ENCODE assay signal across 22 cellular contexts in the genomic region with DNA sequence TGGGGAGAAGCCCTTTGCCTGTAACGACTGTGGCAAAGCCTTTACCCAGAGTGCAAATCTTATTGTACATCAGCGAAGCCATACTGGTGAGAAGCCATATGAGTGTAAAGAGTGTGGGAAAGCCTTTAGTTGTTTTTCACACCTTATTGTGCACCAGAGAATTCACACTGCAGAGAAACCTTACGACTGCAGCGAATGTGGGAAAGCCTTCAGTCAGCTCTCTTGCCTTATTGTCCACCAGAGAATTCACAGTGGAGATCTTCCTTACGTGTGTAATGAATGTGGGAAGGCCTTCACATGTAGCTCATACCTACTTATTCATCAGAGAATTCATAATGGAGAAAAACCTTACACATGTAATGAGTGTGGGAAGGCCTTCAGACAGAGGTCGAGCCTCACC. TPM values are rescaled to one million over a fixed set of nuclear protein-coding genes. Genes with fewer than 3 reads are reported as not detected.
DNase-seq lines count a peak whose midpoint lies in the region; ATAC-seq, FAIRE-seq and TF ChIP-seq lines count a peak whose summit lies in the region.
"Had no signal": no experiment of that assay in that cellular context is flagged by ENCODE, and none has a peak within 500 bp of the region (broad histone marks: within the 10 kb centered on the region; RNA-seq: fewer than 3 reads in every experiment).

No MANE protein-coding gene starts in this region.

- H3K27ac ChIP-seq in liver (ENCODE audit: low read depth in 1 of 2, low read length in 2 of 2): no peak overlapping the region
- no peak overlapping the region for H3K27ac ChIP-seq in right lobe of liver
- no peak overlapping the region for H3K27ac ChIP-seq in K562 (ENCODE audit: extremely low read depth, low read depth, low read length)
- no peak overlapping the region for H3K27ac ChIP-seq in fibroblast of lung (ENCODE audit: insufficient read depth, low read length)
- H3K27ac ChIP-seq in temporal lobe (ENCODE audit: low read depth, low read length): peak overlapping the region; percentile 38
- no peak overlapping the region for H3K27ac ChIP-seq in lower lobe of right lung
- H3K27ac ChIP-seq: 22Rv1, BLaER1, C4-2B had no signal

- TF ChIP-seq POLR2A in right lobe of liver (IDR thresholded peaks at IDR 0.05) (no peak), K562 (conservative IDR thresholded peaks at IDR 0.05) (no peak)

- H3K9ac ChIP-seq in liver (ENCODE audit: low read depth in 1 of 2, low read length in 2 of 2) (no peak overlapping the region), K562 (ENCODE audit: insufficient read depth in 1 of 2, low read depth in 2 of 2, low read length in 2 of 2) (no peak overlapping the region), fibroblast of lung (ENCODE audit: insufficient read depth, low read length) (no peak overlapping the region)
- H3K9ac ChIP-seq: BLaER1 had no signal

- no peak for FAIRE-seq in K562 (lab: Jason Lieb, UNC)
- FAIRE-seq: A204.1, G401.6 had no signal

- H2AFZ ChIP-seq in K562 (ENCODE audit: low read depth, low read length) (no peak overlapping the region), fibroblast of lung (ENCODE audit: low read length) (no peak overlapping the region)
- H2AFZ ChIP-seq: GM23338 had no signal

- TF ChIP-seq EP300 in K562 (IDR thresholded peaks at IDR 0.05; ENCODE audit: low read length): no peak

- H4K20me1 ChIP-seq in K562 (replicated peaks; ENCODE audit: control insufficient read depth, insufficient read depth, low read length) (no peaks in the 10 kb centered on the region), fibroblast of lung (ENCODE audit: control insufficient read depth, extremely low read depth, insufficient read depth, low read length) (no peaks in the 10 kb centered on the region)
- H4K20me1 ChIP-seq: BLaER1 had no signal

- TF ChIP-seq RAD21 in liver (IDR thresholded peaks at IDR 0.05): no peak
- no peak for TF ChIP-seq RAD21 in K562 (CRISPR knock-in tag; conservative IDR thresholded peaks at IDR 0.05 in 1 of 2, IDR thresholded peaks at IDR 0.05 in 1 of 2)

- H3K4me2 ChIP-seq in K562 (ENCODE audit: insufficient read depth, low read length) (no peak overlapping the region), fibroblast of lung (ENCODE audit: extremely low read depth, insufficient read depth, low read length) (no peak overlapping the region)
- H3K4me2 ChIP-seq: BLaER1, GM23338 had no signal

- H3K27me3 ChIP-seq in liver (ENCODE audit: control insufficient read depth in 4 of 4, insufficient read depth in 4 of 4, low read length in 3 of 4) (no peaks in the 10 kb centered on the region), right lobe of liver (no peaks in the 10 kb centered on the region), K562 (ENCODE audit: control insufficient read depth in 2 of 2, insufficient read depth in 2 of 2, low read length in 2 of 2) (no peaks in the 10 kb centered on the region), fibroblast of lung (ENCODE audit: control insufficient read depth, insufficient read depth, low read length) (no peaks in the 10 kb centered on the region), lower lobe of right lung (ENCODE audit: low read depth) (no peaks in the 10 kb centered on the region)
- H3K27me3 ChIP-seq: BLaER1 had no signal

- in situ Hi-C loops in K562 (cut with MboI): no loop called here

- ATAC-seq in right lobe of liver (no peak), K562 (no peak), lower lobe of right lung (no peak)
- ATAC-seq: CD8-positive, alpha-beta T cell; GM23338; HCT116 had no signal

- H3K4me1 ChIP-seq in liver (ENCODE audit: control insufficient read depth in 4 of 4, insufficient read depth in 4 of 4, low read length in 3 of 4): no peaks in the 10 kb centered on the region
- no peaks in the 10 kb centered on the region for H3K4me1 ChIP-seq in right lobe of liver
- H3K4me1 ChIP-seq in K562 (replicated peaks in 1 of 2; ENCODE audit: control insufficient read depth in 2 of 2, insufficient read depth in 2 of 2, low read length in 2 of 2): no peaks in the 10 kb centered on the region
- H3K4me1 ChIP-seq in fibroblast of lung (ENCODE audit: control insufficient read depth, extremely low read depth, insufficient read depth, low read length): no peaks in the 10 kb centered on the region
- H3K4me1 ChIP-seq in lower lobe of right lung: no peaks in the 10 kb centered on the region
- H3K4me1 ChIP-seq: BLaER1, Caco-2 had no signal

- H3K36me3 ChIP-seq in liver (ENCODE audit: control insufficient read depth in 4 of 4, insufficient read depth in 3 of 4, low read depth in 1 of 4, low read length in 3 of 4): peaks cover 10 to 46% (median 40%) of the 10 kb centered on the region in 4 donors
- H3K36me3 ChIP-seq in right lobe of liver: peaks cover 0 to 21% (median 16%) of the 10 kb centered on the region in 4 donors
- H3K36me3 ChIP-seq in K562 (ENCODE audit: control insufficient read depth, insufficient read depth, low read length): peaks cover 59% of the 10 kb centered on the region
- H3K36me3 ChIP-seq in fibroblast of lung (ENCODE audit: control insufficient read depth, insufficient read depth, low read length): peaks cover 24% of the 10 kb centered on the region
- peaks cover 66% of the 10 kb centered on the region for H3K36me3 ChIP-seq in lower lobe of right lung

- H3K9me3 ChIP-seq in liver (ENCODE audit: control insufficient read depth in 4 of 4, low read length in 3 of 4) (peaks cover 22 to 42% (median 33%) of the 10 kb centered on the region in 4 donors), right lobe of liver (peaks cover 0 to 12% (median 5%) of the 10 kb centered on the region in 4 donors), K562 (replicated peaks; ENCODE audit: control insufficient read depth, insufficient read depth, low read depth, low read length) (peaks cover 6% of the 10 kb centered on the region; the same call in 1 of the 2 replicates), fibroblast of lung (ENCODE audit: control insufficient read depth, insufficient read depth, low read depth, low read length) (peaks cover 6% of the 10 kb centered on the region), lower lobe of right lung (peaks cover 57% of the 10 kb centered on the region)
- H3K9me3 ChIP-seq: Caco-2 had no signal

- no peaks in the 10 kb centered on the region for H3K9me1 ChIP-seq in K562 (ENCODE audit: control insufficient read depth, insufficient read depth, low read length)

- intact Hi-C loops in right lobe of liver (cut with DNase I): no loop called here
- intact Hi-C loops in K562 (cut with micrococcal nuclease): no loop called here
- intact Hi-C loops in lower lobe of right lung (cut with DNase I): no loop called here

- POLR2A ChIA-PET in K562 (lab: Yijun Ruan, JAX): no interaction called here

- H3K4me3 ChIP-seq in liver (ENCODE audit: low read depth in 1 of 3, low read length in 3 of 3): peak overlapping the region in 2 of 3 donors; percentile 8 to 24
- H3K4me3 ChIP-seq in right lobe of liver: no peak overlapping the region
- H3K4me3 ChIP-seq in K562: no peak overlapping the region
- H3K4me3 ChIP-seq in fibroblast of lung (replicated peaks in 1 of 4; ENCODE audit: control extremely low read depth in 1 of 4, insufficient read depth in 1 of 4, low read depth in 3 of 4, low read length in 4 of 4): no peak overlapping the region
- H3K4me3 ChIP-seq in lower lobe of right lung: no peak overlapping the region
- H3K4me3 ChIP-seq: BLaER1, GM23338 had no signal

- CTCF ChIA-PET in K562 (lab: Yijun Ruan, JAX; ENCODE audit: low intra/inter-chr PET ratio): no interaction called here

- TF ChIP-seq CTCF in liver (IDR thresholded peaks at IDR 0.05; ENCODE audit: low read depth, low read length, missing input control) (no peak), right lobe of liver (IDR thresholded peaks at IDR 0.05) (no peak), K562 (IDR thresholded peaks at IDR 0.05 in 2 of 3, conservative IDR thresholded peaks at IDR 0.05 in 1 of 3; ENCODE audit: insufficient read depth in 2 of 3, low read depth in 1 of 3, low read length in 3 of 3) (no peak), fibroblast of lung (conservative IDR thresholded peaks at IDR 0.05 in 1 of 2, IDR thresholded peaks at IDR 0.05 in 1 of 2; ENCODE audit: low read depth in 1 of 2, low read length in 2 of 2) (no peak), lower lobe of right lung (IDR thresholded peaks at IDR 0.05) (no peak)

- BruUV-seq in K562 (replicated peaks; lab: Mats Ljungman, UMichigan): no TSS peak

- DNase-seq in right lobe of liver: no peak
- DNase-seq in K562 (ENCODE audit: extremely low read depth in 1 of 4, low spot score in 3 of 4): no peak
- peak; percentile 8 for DNase-seq in fibroblast of lung (ENCODE audit: low read depth in 2 of 2)
- DNase-seq in islet precursor cell: no peak
- no peak for DNase-seq in NCI-H187 (lab: John Stamatoyannopoulos, UW)
- no peak for DNase-seq in lower lobe of right lung
- DNase-seq: Caco-2; CD4-positive, CD25-positive, alpha-beta regulatory T cell; CD8-positive, alpha-beta T cell; DMS153; DND-41; H9; HFFc6 had no signal

- WGBS in liver: 99% methylated on average over 6 of the region's 6 CpGs
- 77% methylated on average over 3 of the region's 6 CpGs for WGBS in right lobe of liver (ENCODE audit: insufficient coverage, low coverage, low lambda C conversion rate, missing lambda C conversion rate)
- 94% methylated on average over 6 of the region's 6 CpGs for WGBS in K562 (ENCODE audit: insufficient coverage, low coverage, missing lambda C conversion rate)

- H3K79me2 ChIP-seq in K562 (ENCODE audit: control insufficient read depth, insufficient read depth, low read length) (no peaks in the 10 kb centered on the region), fibroblast of lung (ENCODE audit: control insufficient read depth, insufficient read depth, low read length) (no peaks in the 10 kb centered on the region)

RNA-seq across cellular contexts. Expression of a gene that starts 10.9 kb away (rescaled TPM):
- total RNA-seq in liver (1 to 10 TPM; 2.2 to 4.9 TPM), right lobe of liver (1 to 10 TPM; 1.6 to 3.0 (median 2.1) TPM), K562 (2014; rRNA removed) (11.5 and 12.2 TPM in 2 replicates), K562 (2014; rRNA removed; fragmentation: Illumina TruSeq; extraction: Trizol) (18.2 and 21.9 TPM in 2 replicates), K562 (2015; rRNA removed; fragmentation: Illumina TruSeq; extraction: Trizol) (17.6 and 18.2 TPM in 2 replicates), K562 (2021) (13.1 and 13.7 TPM in 2 replicates), fibroblast of lung (9.8 and 11.2 TPM in 2 replicates), temporal lobe (17.7 TPM), lower lobe of right lung (8.8 TPM)
- polyA plus RNA-seq in liver (1 to 10 TPM; 1.2 to 1.3 TPM), K562 (2011; rRNA removed) (7.5 and 8.2 TPM in 2 replicates), K562 (2014; fragmentation: Illumina TruSeq; extraction: Trizol) (12.3 and 14.8 TPM in 2 replicates), K562 (2014; fragmentation: Nextera tagmentation; extraction: Ambion mirVana) (10 to 100 TPM; 15.2 to 15.5 TPM), K562 (2014; rRNA removed) (8.0 and 8.6 TPM in 2 replicates), fibroblast of lung (6.9 and 8.0 TPM in 2 replicates)
- total RNA-seq in K562 (2011; cell fraction: chromatin; rRNA removed; ENCODE audit: low replicate concordance): 21.1 and 34.6 TPM in 2 replicates
- 14.2 and 14.5 TPM in 2 replicates for total RNA-seq in K562 (2011; cell fraction: nucleolus; rRNA removed)
- 10.5 and 17.5 TPM in 2 replicates for total RNA-seq in K562 (2011; cell fraction: nucleoplasm; rRNA removed)
- 2.3 and 4.0 TPM in 2 replicates for polyA plus RNA-seq in K562 (2011; cell fraction: cytosol; rRNA removed)
- polyA plus RNA-seq in K562 (2011; cell fraction: nucleus; rRNA removed): 5.2 and 5.3 TPM in 2 replicates
- 5.9 and 8.2 TPM in 2 replicates for polyA plus RNA-seq in K562 (2012)
- polyA minus RNA-seq in K562 (2011; rRNA and poly(A)+ RNA removed): 19.7 and 24.4 TPM in 2 replicates
- polyA minus RNA-seq in K562 (2011; cell fraction: cytosol; rRNA and poly(A)+ RNA removed): 8.1 TPM in 2 replicates
- 9.7 and 17.3 TPM in 2 replicates for polyA minus RNA-seq in K562 (2011; cell fraction: nucleus; rRNA and poly(A)+ RNA removed)
- polyA plus RNA-seq in fibroblast of lung (2012): 4.8 and 5.7 TPM in 2 replicates
- 0.16 and 1.3 TPM in 2 replicates for polyA minus RNA-seq in fibroblast of lung (ENCODE audit: low replicate concordance)

RNA-seq across cellular contexts. Expression of a gene that starts 34.6 kb away (rescaled TPM):
- total RNA-seq in liver (10 to 100 TPM in 1 of 2 donors, 1 to 10 TPM in 1; 8.1 to 10.6 TPM), right lobe of liver (1 to 10 TPM; 4.4 to 9.5 (median 6.9) TPM), K562 (2014; rRNA removed) (12.1 and 13.1 TPM in 2 replicates), K562 (2014; rRNA removed; fragmentation: Illumina TruSeq; extraction: Trizol) (19.1 and 22.3 TPM in 2 replicates), K562 (2015; rRNA removed; fragmentation: Illumina TruSeq; extraction: Trizol) (16.1 and 18.5 TPM in 2 replicates), K562 (2021) (12.7 and 13.9 TPM in 2 replicates), fibroblast of lung (20.3 and 20.8 TPM in 2 replicates), temporal lobe (56.1 TPM), lower lobe of right lung (12.6 TPM)
- polyA plus RNA-seq in liver (1 to 10 TPM; 2.4 to 3.6 TPM), K562 (2011; rRNA removed) (10.1 and 13.7 TPM in 2 replicates), K562 (2014; fragmentation: Illumina TruSeq; extraction: Trizol) (15.7 and 16.7 TPM in 2 replicates), K562 (2014; fragmentation: Nextera tagmentation; extraction: Ambion mirVana) (1 to 10 TPM; 3.5 to 3.8 TPM), K562 (2014; rRNA removed) (9.4 and 11.0 TPM in 2 replicates), fibroblast of lung (8.1 and 9.3 TPM in 2 replicates)
- total RNA-seq in K562 (2011; cell fraction: chromatin; rRNA removed; ENCODE audit: low replicate concordance): 10.3 and 30.4 TPM in 2 replicates
- total RNA-seq in K562 (2011; cell fraction: nucleolus; rRNA removed): 6.7 and 10.7 TPM in 2 replicates
- 11.7 and 11.8 TPM in 2 replicates for total RNA-seq in K562 (2011; cell fraction: nucleoplasm; rRNA removed)
- 6.7 and 7.2 TPM in 2 replicates for polyA plus RNA-seq in K562 (2011; cell fraction: cytosol; rRNA removed)
- 4.9 and 7.4 TPM in 2 replicates for polyA plus RNA-seq in K562 (2011; cell fraction: nucleus; rRNA removed)
- 11.9 and 13.6 TPM in 2 replicates for polyA plus RNA-seq in K562 (2012)
- polyA minus RNA-seq in K562 (2011; rRNA and poly(A)+ RNA removed): 20.4 and 23.1 TPM in 2 replicates
- 7.5 and 8.1 TPM in 2 replicates for polyA minus RNA-seq in K562 (2011; cell fraction: cytosol; rRNA and poly(A)+ RNA removed)
- 8.2 and 15.3 TPM in 2 replicates for polyA minus RNA-seq in K562 (2011; cell fraction: nucleus; rRNA and poly(A)+ RNA removed)
- polyA plus RNA-seq in fibroblast of lung (2012): 9.6 and 10.2 TPM in 2 replicates
- 9.3 and 15.3 TPM in 2 replicates for polyA minus RNA-seq in fibroblast of lung (ENCODE audit: low replicate concordance)

RNA-seq across cellular contexts. Expression of a gene that starts 53.0 kb away (rescaled TPM):
- total RNA-seq in liver (1 to 10 TPM; 1.7 to 2.1 TPM), right lobe of liver (1 to 10 TPM in 4 of 6 experiments, under 1 TPM in 2; 0.50 to 1.7 (median 1.1) TPM), K562 (2014; rRNA removed) (0.59 and 0.61 TPM in 2 replicates), K562 (2014; rRNA removed; fragmentation: Illumina TruSeq; extraction: Trizol) (0.73 and 1.3 TPM in 2 replicates), K562 (2015; rRNA removed; fragmentation: Illumina TruSeq; extraction: Trizol) (0.68 and 0.98 TPM in 2 replicates), K562 (2021) (0.65 and 0.73 TPM in 2 replicates), fibroblast of lung (5.4 and 6.1 TPM in 2 replicates), temporal lobe (10.8 TPM), lower lobe of right lung (2.3 TPM)
- polyA plus RNA-seq in liver (under 1 TPM; 0.75 to 0.89 TPM), K562 (2011; rRNA removed) (0.11 and 0.47 TPM in 2 replicates), K562 (2014; fragmentation: Illumina TruSeq; extraction: Trizol) (0.73 and 0.90 TPM in 2 replicates), K562 (2014; fragmentation: Nextera tagmentation; extraction: Ambion mirVana) (under 1 TPM; 0.38 to 0.67 TPM), K562 (2014; rRNA removed) (0.60 and 1.6 TPM in 2 replicates), fibroblast of lung (3.1 and 4.2 TPM in 2 replicates)
- total RNA-seq in K562 (2011; cell fraction: chromatin; rRNA removed; ENCODE audit: low replicate concordance): 0.60 and 2.4 TPM in 2 replicates
- 0.66 and 0.67 TPM in 2 replicates for total RNA-seq in K562 (2011; cell fraction: nucleolus; rRNA removed)
- total RNA-seq in K562 (2011; cell fraction: nucleoplasm; rRNA removed): 0.66 and 0.76 TPM in 2 replicates
- polyA plus RNA-seq in K562 (2011; cell fraction: cytosol; rRNA removed): 0.03 and 0.07 TPM in 2 replicates
- 0.10 and 0.30 TPM in 2 replicates for polyA plus RNA-seq in K562 (2011; cell fraction: nucleus; rRNA removed)
- polyA plus RNA-seq in K562 (2012): 0.29 and 0.84 TPM in 2 replicates
- 0.15 and 0.46 TPM in 2 replicates for polyA minus RNA-seq in K562 (2011; rRNA and poly(A)+ RNA removed)
- polyA minus RNA-seq in K562 (2011; cell fraction: cytosol; rRNA and poly(A)+ RNA removed): not detected in 2 replicates
- 0.33 and 0.40 TPM in 2 replicates for polyA minus RNA-seq in K562 (2011; cell fraction: nucleus; rRNA and poly(A)+ RNA removed)
- 2.2 and 2.8 TPM in 2 replicates for polyA plus RNA-seq in fibroblast of lung (2012)
- 0.56 TPM in 1 of 2 replicates, not detected in the other for polyA minus RNA-seq in fibroblast of lung (ENCODE audit: low replicate concordance)
- total RNA-seq: H9 had no signal

Comparison
In these comparisons a context has a peak if more than half of its experiments do, and no peak if none do; other contexts are left out.
1. H3K4me3 ChIP-seq: peak in liver (2 of 3); none in right lobe of liver (0 of 3), K562 (single experiment), fibroblast of lung (0 of 4) and lower lobe of right lung (single experiment).
2. DNase-seq: peak in fibroblast of lung (2 of 2); none in right lobe of liver (0 of 3), K562 (0 of 4), islet precursor cell (single experiment), NCI-H187 (0 of 2) and lower lobe of right lung (single experiment).